Comparison of ENCODE assay signal across 1 cellular context in the genomic region with DNA sequence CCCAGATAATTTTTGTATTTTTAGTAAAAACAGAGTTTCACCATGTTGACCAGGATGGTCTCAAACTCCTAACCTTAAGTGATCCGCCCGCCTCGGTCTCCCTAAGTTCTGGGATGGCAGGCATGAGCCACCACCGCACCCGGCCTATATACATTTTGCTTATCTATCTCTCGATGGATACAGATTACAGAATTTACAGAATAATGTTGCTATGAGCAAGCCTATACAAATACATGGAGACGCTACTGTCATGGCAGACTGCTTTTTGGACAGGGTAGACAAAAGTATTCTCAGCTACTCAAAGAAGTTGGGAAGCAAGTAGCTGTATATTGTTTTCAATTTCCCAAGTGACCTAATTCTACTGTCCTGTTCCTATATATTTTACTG.
TF ChIP-seq lines count a peak whose summit lies in the region.

No MANE protein-coding gene starts in this region.

TF ChIP-seq in K562, 482 proteins besides CTCF, POLR2A, EP300 and RAD21 (continued from another document):
- TF ChIP-seq, protein P1, sequence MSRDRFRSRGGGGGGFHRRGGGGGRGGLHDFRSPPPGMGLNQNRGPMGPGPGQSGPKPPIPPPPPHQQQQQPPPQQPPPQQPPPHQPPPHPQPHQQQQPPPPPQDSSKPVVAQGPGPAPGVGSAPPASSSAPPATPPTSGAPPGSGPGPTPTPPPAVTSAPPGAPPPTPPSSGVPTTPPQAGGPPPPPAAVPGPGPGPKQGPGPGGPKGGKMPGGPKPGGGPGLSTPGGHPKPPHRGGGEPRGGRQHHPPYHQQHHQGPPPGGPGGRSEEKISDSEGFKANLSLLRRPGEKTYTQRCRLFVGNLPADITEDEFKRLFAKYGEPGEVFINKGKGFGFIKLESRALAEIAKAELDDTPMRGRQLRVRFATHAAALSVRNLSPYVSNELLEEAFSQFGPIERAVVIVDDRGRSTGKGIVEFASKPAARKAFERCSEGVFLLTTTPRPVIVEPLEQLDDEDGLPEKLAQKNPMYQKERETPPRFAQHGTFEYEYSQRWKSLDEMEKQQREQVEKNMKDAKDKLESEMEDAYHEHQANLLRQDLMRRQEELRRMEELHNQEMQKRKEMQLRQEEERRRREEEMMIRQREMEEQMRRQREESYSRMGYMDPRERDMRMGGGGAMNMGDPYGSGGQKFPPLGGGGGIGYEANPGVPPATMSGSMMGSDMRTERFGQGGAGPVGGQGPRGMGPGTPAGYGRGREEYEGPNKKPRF (IDR thresholded peaks at IDR 0.05; ENCODE audit: low read depth, low read length): no peak
- TF ChIP-seq ZNF232 (CRISPR knock-in tag; IDR thresholded peaks at IDR 0.05) (0 out of 2 replicates have a peak, but pooled peaks have one; percentile 32), DMBX1 (CRISPR knock-in tag; IDR thresholded peaks at IDR 0.05; ENCODE audit: borderline replicate concordance) (peak; percentile 30; the same call in 1 of the 2 replicates), HNRNPK (IDR thresholded peaks at IDR 0.05; ENCODE audit: low read depth, low read length, poor library complexity, severe bottlenecking) (no peak), FOXJ2 (tag; IDR thresholded peaks at IDR 0.05) (0 out of 2 replicates have a peak, but pooled peaks have one; percentile 45), BACH1 (tag; IDR thresholded peaks at IDR 0.05) (no peak), GATAD2A (IDR thresholded peaks at IDR 0.05) (no peak), CHCHD3 (CRISPR knock-in tag; IDR thresholded peaks at IDR 0.05) (no peak), MEF2D (tag; conservative IDR thresholded peaks at IDR 0.05; ENCODE audit: low read depth) (peak; percentile 58; the same call in 1 of the 2 replicates), HNRNPH1 (optimal IDR thresholded peaks at IDR 0.05; ENCODE audit: low read depth, low read length) (no peak), ZNF507 (tag; conservative IDR thresholded peaks at IDR 0.05) (no peak), ILK (tag; IDR thresholded peaks at IDR 0.05; ENCODE audit: borderline replicate concordance, low read depth) (peak; percentile 67), RBM39 (optimal IDR thresholded peaks at IDR 0.05; ENCODE audit: low read depth, low read length) (no peak), ZNF785 (CRISPR knock-in tag; IDR thresholded peaks at IDR 0.05) (no peak), GTF2A2 (tag; IDR thresholded peaks at IDR 0.05) (peak; percentile 70; the same call in 1 of the 2 replicates), HSF4 (CRISPR knock-in tag; IDR thresholded peaks at IDR 0.05; ENCODE audit: borderline replicate concordance) (peak; percentile 86; the same call in 1 of the 2 replicates), ELF2 (CRISPR knock-in tag; IDR thresholded peaks at IDR 0.05) (peak; percentile 50; the same call in 1 of the 2 replicates)
- TF ChIP-seq, protein P2, sequence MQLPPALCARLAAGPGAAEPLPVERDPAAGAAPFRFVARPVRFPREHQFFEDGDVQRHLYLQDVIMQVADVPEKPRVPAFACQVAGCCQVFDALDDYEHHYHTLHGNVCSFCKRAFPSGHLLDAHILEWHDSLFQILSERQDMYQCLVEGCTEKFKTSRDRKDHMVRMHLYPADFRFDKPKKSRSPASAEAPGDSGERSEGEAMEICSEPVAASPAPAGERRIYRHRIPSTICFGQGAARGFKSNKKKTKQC (CRISPR knock-in tag; IDR thresholded peaks at IDR 0.05): no peak
- TF ChIP-seq, protein P3, sequence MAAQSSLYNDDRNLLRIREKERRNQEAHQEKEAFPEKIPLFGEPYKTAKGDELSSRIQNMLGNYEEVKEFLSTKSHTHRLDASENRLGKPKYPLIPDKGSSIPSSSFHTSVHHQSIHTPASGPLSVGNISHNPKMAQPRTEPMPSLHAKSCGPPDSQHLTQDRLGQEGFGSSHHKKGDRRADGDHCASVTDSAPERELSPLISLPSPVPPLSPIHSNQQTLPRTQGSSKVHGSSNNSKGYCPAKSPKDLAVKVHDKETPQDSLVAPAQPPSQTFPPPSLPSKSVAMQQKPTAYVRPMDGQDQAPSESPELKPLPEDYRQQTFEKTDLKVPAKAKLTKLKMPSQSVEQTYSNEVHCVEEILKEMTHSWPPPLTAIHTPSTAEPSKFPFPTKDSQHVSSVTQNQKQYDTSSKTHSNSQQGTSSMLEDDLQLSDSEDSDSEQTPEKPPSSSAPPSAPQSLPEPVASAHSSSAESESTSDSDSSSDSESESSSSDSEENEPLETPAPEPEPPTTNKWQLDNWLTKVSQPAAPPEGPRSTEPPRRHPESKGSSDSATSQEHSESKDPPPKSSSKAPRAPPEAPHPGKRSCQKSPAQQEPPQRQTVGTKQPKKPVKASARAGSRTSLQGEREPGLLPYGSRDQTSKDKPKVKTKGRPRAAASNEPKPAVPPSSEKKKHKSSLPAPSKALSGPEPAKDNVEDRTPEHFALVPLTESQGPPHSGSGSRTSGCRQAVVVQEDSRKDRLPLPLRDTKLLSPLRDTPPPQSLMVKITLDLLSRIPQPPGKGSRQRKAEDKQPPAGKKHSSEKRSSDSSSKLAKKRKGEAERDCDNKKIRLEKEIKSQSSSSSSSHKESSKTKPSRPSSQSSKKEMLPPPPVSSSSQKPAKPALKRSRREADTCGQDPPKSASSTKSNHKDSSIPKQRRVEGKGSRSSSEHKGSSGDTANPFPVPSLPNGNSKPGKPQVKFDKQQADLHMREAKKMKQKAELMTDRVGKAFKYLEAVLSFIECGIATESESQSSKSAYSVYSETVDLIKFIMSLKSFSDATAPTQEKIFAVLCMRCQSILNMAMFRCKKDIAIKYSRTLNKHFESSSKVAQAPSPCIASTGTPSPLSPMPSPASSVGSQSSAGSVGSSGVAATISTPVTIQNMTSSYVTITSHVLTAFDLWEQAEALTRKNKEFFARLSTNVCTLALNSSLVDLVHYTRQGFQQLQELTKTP (IDR thresholded peaks at IDR 0.05; ENCODE audit: low read depth in 1 of 2, partially characterized antibody in 2 of 2): no peak
- TF ChIP-seq, protein P4, sequence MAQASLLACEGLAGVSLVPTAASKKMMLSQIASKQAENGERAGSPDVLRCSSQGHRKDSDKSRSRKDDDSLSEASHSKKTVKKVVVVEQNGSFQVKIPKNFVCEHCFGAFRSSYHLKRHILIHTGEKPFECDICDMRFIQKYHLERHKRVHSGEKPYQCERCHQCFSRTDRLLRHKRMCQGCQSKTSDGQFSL (CRISPR knock-in tag; IDR thresholded peaks at IDR 0.05): peak; percentile 47; the same call in 1 of the 2 replicates
- TF ChIP-seq, protein P4 (tag; IDR thresholded peaks at IDR 0.05): peak; percentile 17 to 19; a peak in 1 of 4 replicates
